Comparison of ENCODE assay signal across 33 cellular contexts in genomic region chr20:32929162-32929561, GRCh38.
DNase-seq lines count a peak whose midpoint lies in the region; ATAC-seq, FAIRE-seq and TF ChIP-seq lines count a peak whose summit lies in the region.
"Had no signal": no experiment of that assay in that cellular context is flagged by ENCODE, and none has a peak within 500 bp of the region (broad histone marks: within the 10 kb centered on the region; RNA-seq: fewer than 3 reads in every experiment).

No MANE protein-coding gene starts in this region.

- POLR2A ChIA-PET in HepG2 (lab: Yijun Ruan, JAX) (no interaction called here), K562 (lab: Yijun Ruan, JAX) (no interaction called here), H1 (lab: Charles Lee; ENCODE audit: partially characterized antibody) (no interaction called here)

- H3K27ac ChIP-seq in HepG2 (ENCODE audit: extremely low read length, insufficient read depth, low read length) (no peak overlapping the region), right lobe of liver (no peak overlapping the region), K562 (ENCODE audit: extremely low read depth, low read depth, low read length) (no peak overlapping the region), H1 (ENCODE audit: low read depth, low read length) (no peak overlapping the region)
- H3K27ac ChIP-seq: 22Rv1; A549; BLaER1; BLaER1 treated with 17β-estradiol and CSF1 and Interleukin-3, amounts not matched to agents 10 nM and 100 nM; C4-2B had no signal

- H2AFZ ChIP-seq in HepG2 (ENCODE audit: low read length) (no peak overlapping the region), K562 (ENCODE audit: low read depth, low read length) (no peak overlapping the region), H1 (ENCODE audit: low read length) (no peak overlapping the region)

- H3K14ac ChIP-seq in H1 (ENCODE audit: insufficient read length), result no peak overlapping the region

- no peak overlapping the region for H3K4ac ChIP-seq in H1 (replicated peaks; ENCODE audit: insufficient read length, low read depth, low read length)

- ATAC-seq in HepG2 (no peak), right lobe of liver (no peak), K562 (no peak)
- ATAC-seq: A549; CD8-positive, alpha-beta T cell had no signal

- intact Hi-C loops in HepG2 (cut with micrococcal nuclease; ENCODE audit: unreplicated experiment) (no loop called here), right lobe of liver (cut with DNase I) (no loop called here), K562 (cut with micrococcal nuclease) (no loop called here)

- TF ChIP-seq EP300 in HepG2 (IDR thresholded peaks at IDR 0.05; ENCODE audit: low read depth in 2 of 2, low read length in 2 of 2) (no peak), HepG2 (CRISPR knock-in tag; IDR thresholded peaks at IDR 0.05; ENCODE audit: borderline replicate concordance) (no peak), K562 (IDR thresholded peaks at IDR 0.05; ENCODE audit: low read length) (no peak), H1 (IDR thresholded peaks at IDR 0.05; ENCODE audit: borderline replicate concordance in 1 of 2, low read depth in 2 of 2, low read length in 2 of 2) (no peak)

- H4K5ac ChIP-seq in H1 (ENCODE audit: insufficient read length, low read depth, low read length), result no peak overlapping the region

- BruUV-seq in HepG2 (replicated peaks; lab: Mats Ljungman, UMichigan) (no TSS peak), K562 (replicated peaks; lab: Mats Ljungman, UMichigan) (no TSS peak)

- H3K27me3 ChIP-seq in HepG2 (ENCODE audit: control insufficient read depth in 1 of 2, insufficient read depth in 2 of 2, low read length in 2 of 2) (peaks cover 0 to 22% of the 10 kb centered on the region in 2 experiments; a peak in 3 of 5 replicates), right lobe of liver (no peaks in the 10 kb centered on the region), K562 (ENCODE audit: control insufficient read depth in 2 of 2, insufficient read depth in 2 of 2, low read length in 2 of 2) (peaks cover 15 to 33% of the 10 kb centered on the region in 2 experiments; a peak in 3 of 5 replicates), H1 (replicated peaks in 1 of 4; ENCODE audit: control insufficient read depth in 3 of 4, extremely low read depth in 1 of 4, insufficient read depth in 3 of 4, low read length in 3 of 4) (no peaks in the 10 kb centered on the region; a peak in 1 of 7 replicates)
- H3K27me3 ChIP-seq: BLaER1; BLaER1 treated with 17β-estradiol and CSF1 and Interleukin-3, amounts not matched to agents 10 nM and 100 nM had no signal

- in situ Hi-C loops in HepG2 (cut with HindIII; ENCODE audit: extremely low pct_ligation_motif_present, low pct_unique_long_range_greater_than_20kb) (no loop called here), K562 (cut with MboI) (no loop called here)

- no peak overlapping the region for H3K4me2 ChIP-seq in HepG2 (ENCODE audit: low read depth, low read length)
- H3K4me2 ChIP-seq in K562 (ENCODE audit: insufficient read depth, low read length), result no peak overlapping the region
- H3K4me2 ChIP-seq in H1 (ENCODE audit: insufficient read depth in 1 of 2, low read depth in 2 of 2, low read length in 2 of 2), result no peak overlapping the region
- H3K4me2 ChIP-seq: A549; BLaER1; BLaER1 treated with 17β-estradiol and CSF1 and Interleukin-3, amounts not matched to agents 10 nM and 100 nM had no signal

- no peaks in the 10 kb centered on the region for H3K9me1 ChIP-seq in K562 (ENCODE audit: control insufficient read depth, insufficient read depth, low read length)

- no peak overlapping the region for H2BK20ac ChIP-seq in H1 (ENCODE audit: low read length)

- no peaks in the 10 kb centered on the region for H3K4me1 ChIP-seq in HepG2 (ENCODE audit: insufficient read depth, low read length)
- no peaks in the 10 kb centered on the region for H3K4me1 ChIP-seq in right lobe of liver
- no peaks in the 10 kb centered on the region for H3K4me1 ChIP-seq in K562 (replicated peaks in 1 of 2; ENCODE audit: control insufficient read depth in 2 of 2, insufficient read depth in 2 of 2, low read length in 2 of 2)
- H3K4me1 ChIP-seq in H1 (replicated peaks in 1 of 4; ENCODE audit: control insufficient read depth in 3 of 4, insufficient read depth in 4 of 4, low read length in 3 of 4), result no peaks in the 10 kb centered on the region
- H3K4me1 ChIP-seq: A549; BE2C; BLaER1; BLaER1 treated with 17β-estradiol and CSF1 and Interleukin-3, amounts not matched to agents 10 nM and 100 nM; Caco-2 had no signal

- no peaks in the 10 kb centered on the region for H3K23me2 ChIP-seq in H1 (ENCODE audit: low read depth, low read length)

- no peak overlapping the region for H3K56ac ChIP-seq in H1 (replicated peaks; ENCODE audit: insufficient read length, low read depth, low read length)

- TF ChIP-seq RAD21 in HepG2 (CRISPR knock-in tag; IDR thresholded peaks at IDR 0.05) (no peak), K562 (CRISPR knock-in tag; conservative IDR thresholded peaks at IDR 0.05 in 1 of 2, IDR thresholded peaks at IDR 0.05 in 1 of 2) (no peak), H1 (IDR thresholded peaks at IDR 0.05 in 1 of 2, conservative IDR thresholded peaks at IDR 0.05 in 1 of 2; ENCODE audit: low read depth in 2 of 2, low read length in 2 of 2) (no peak)

- no peak overlapping the region for H2AK5ac ChIP-seq in H1 (ENCODE audit: low read depth, low read length)

- no peak overlapping the region for H4K8ac ChIP-seq in H1 (ENCODE audit: extremely low read depth, insufficient read depth, low read length)

- H3K36me3 ChIP-seq in HepG2 (replicated peaks in 1 of 2; ENCODE audit: control insufficient read depth in 1 of 2, insufficient read depth in 2 of 2, low read length in 2 of 2) (no peaks in the 10 kb centered on the region), right lobe of liver (no peaks in the 10 kb centered on the region), K562 (ENCODE audit: control insufficient read depth, insufficient read depth, low read length) (no peaks in the 10 kb centered on the region), H1 (ENCODE audit: control insufficient read depth in 2 of 4, insufficient read depth in 4 of 4, low read length in 3 of 4) (no peaks in the 10 kb centered on the region)
- H3K36me3 ChIP-seq: BE2C; BLaER1; BLaER1 treated with 17β-estradiol and CSF1 and Interleukin-3, amounts not matched to agents 10 nM and 100 nM had no signal

- no peaks in the 10 kb centered on the region for H3K9me3 ChIP-seq in HepG2 (ENCODE audit: low read length)
- no peaks in the 10 kb centered on the region for H3K9me3 ChIP-seq in right lobe of liver
- H3K9me3 ChIP-seq in K562 (replicated peaks; ENCODE audit: control insufficient read depth, insufficient read depth, low read depth, low read length), result no peaks in the 10 kb centered on the region
- no peaks in the 10 kb centered on the region for H3K9me3 ChIP-seq in H1 (ENCODE audit: insufficient read depth in 2 of 2, low read depth in 1 of 2, low read length in 1 of 2)
- H3K9me3 ChIP-seq: A549, BE2C, BLaER1, Caco-2 had no signal

- H4K91ac ChIP-seq in H1 (replicated peaks; ENCODE audit: insufficient read length, low read length), result no peak overlapping the region

- H3K79me2 ChIP-seq in HepG2 (ENCODE audit: insufficient read depth, low read length) (no peaks in the 10 kb centered on the region), K562 (ENCODE audit: control insufficient read depth, insufficient read depth, low read length) (no peaks in the 10 kb centered on the region), H1 (ENCODE audit: control insufficient read depth in 1 of 2, insufficient read depth in 2 of 2, low read length in 2 of 2) (no peaks in the 10 kb centered on the region)

- no peak overlapping the region for H3K18ac ChIP-seq in H1 (ENCODE audit: extremely low read depth, low read length)

- CTCF ChIA-PET in HepG2 (lab: Yijun Ruan, JAX; ENCODE audit: low intra/inter-chr PET ratio, low total read pairs), result no interaction called here
- CTCF ChIA-PET in K562 (lab: Yijun Ruan, JAX; ENCODE audit: low intra/inter-chr PET ratio), result no interaction called here
- CTCF ChIA-PET in H1 (lab: Charles Lee; ENCODE audit: partially characterized antibody), result no interaction called here

- H2BK5ac ChIP-seq in H1 (ENCODE audit: low read depth, low read length), result no peak overlapping the region

- H3K79me1 ChIP-seq in H1 (ENCODE audit: low read depth, low read length), result no peaks in the 10 kb centered on the region

- no peak overlapping the region for H3K23ac ChIP-seq in H1 (ENCODE audit: insufficient read length)

- H3K4me3 ChIP-seq in HepG2 (replicated peaks in 1 of 3; ENCODE audit: insufficient read depth in 1 of 3, low read depth in 2 of 3, low read length in 3 of 3) (no peak overlapping the region), right lobe of liver (no peak overlapping the region), K562 (no peak overlapping the region), H1 (ENCODE audit: extremely low read depth in 1 of 4, insufficient read depth in 2 of 4, low read depth in 3 of 4, low read length in 4 of 4) (no peak overlapping the region)
- H3K4me3 ChIP-seq: A549; BLaER1; BLaER1 treated with 17β-estradiol and CSF1 and Interleukin-3, amounts not matched to agents 10 nM and 100 nM had no signal

- 9% methylated on average over 3 of the region's 3 CpGs for WGBS in HepG2 (ENCODE audit: low lambda C conversion rate)
- 79% methylated on average over 3 of the region's 3 CpGs for WGBS in right lobe of liver (ENCODE audit: insufficient coverage, low coverage, low lambda C conversion rate, missing lambda C conversion rate)
- 0% methylated on average over 2 of the region's 3 CpGs for WGBS in K562 (ENCODE audit: insufficient coverage, low coverage, missing lambda C conversion rate)
- WGBS in H1 (ENCODE audit: extremely low coverage in 1 of 2, insufficient coverage in 1 of 2, insufficient read length in 1 of 2, insufficient replicate concordance in 2 of 2, low coverage in 1 of 2, low lambda C conversion rate in 2 of 2, missing lambda C conversion rate in 1 of 2), 2 experiments, result 82% methylated on average over 2 of the region's 3 CpGs; no CpG with 5 or more reads in 1 of the 2 experiments

- H2BK120ac ChIP-seq in H1 (replicated peaks; ENCODE audit: low read depth, low read length), result no peak overlapping the region

- no peak for FAIRE-seq in HepG2 (lab: Jason Lieb, UNC)
- no peak for FAIRE-seq in K562 (lab: Jason Lieb, UNC)
- peak; percentile 36 for FAIRE-seq in H1 (lab: Jason Lieb, UNC)
- no peak for FAIRE-seq in urothelium cell line (lab: Jason Lieb, UNC)
- FAIRE-seq: A204.1, A549, D721Med had no signal

- H4K20me1 ChIP-seq in HepG2 (ENCODE audit: insufficient read depth, low read length), result no peaks in the 10 kb centered on the region
- no peaks in the 10 kb centered on the region for H4K20me1 ChIP-seq in K562 (replicated peaks; ENCODE audit: control insufficient read depth, insufficient read depth, low read length)
- H4K20me1 ChIP-seq in H1 (replicated peaks in 1 of 2; ENCODE audit: control insufficient read depth in 1 of 2, insufficient read depth in 2 of 2, low read length in 2 of 2), result no peaks in the 10 kb centered on the region
- H4K20me1 ChIP-seq: BLaER1; BLaER1 treated with 17β-estradiol and CSF1 and Interleukin-3, amounts not matched to agents 10 nM and 100 nM had no signal

- no peak overlapping the region for H2BK12ac ChIP-seq in H1 (ENCODE audit: low read depth, low read length)

- no peak overlapping the region for H3K9ac ChIP-seq in HepG2 (ENCODE audit: insufficient read depth, low read depth, low read length)
- H3K9ac ChIP-seq in K562 (ENCODE audit: insufficient read depth in 1 of 2, low read depth in 2 of 2, low read length in 2 of 2), result no peak overlapping the region
- no peak overlapping the region for H3K9ac ChIP-seq in H1 (replicated peaks in 1 of 4; ENCODE audit: extremely low read depth in 1 of 4, low read depth in 3 of 4, low read length in 3 of 4)
- H3K9ac ChIP-seq: BLaER1; BLaER1 treated with 17β-estradiol and CSF1 and Interleukin-3, amounts not matched to agents 10 nM and 100 nM had no signal

- no peak for TF ChIP-seq CTCF in HepG2 (CRISPR knock-in tag; IDR thresholded peaks at IDR 0.05)
- TF ChIP-seq CTCF in right lobe of liver (IDR thresholded peaks at IDR 0.05), result no peak
- no peak for TF ChIP-seq CTCF in K562 (IDR thresholded peaks at IDR 0.05 in 2 of 3, conservative IDR thresholded peaks at IDR 0.05 in 1 of 3; ENCODE audit: insufficient read depth in 2 of 3, low read depth in 1 of 3, low read length in 3 of 3)
- TF ChIP-seq CTCF in H1 (IDR thresholded peaks at IDR 0.05; ENCODE audit: control extremely low read depth in 1 of 3, insufficient read depth in 1 of 3, low read depth in 1 of 3, low read length in 3 of 3), result no peak

- H2BK15ac ChIP-seq in H1 (ENCODE audit: low read length), result no peak overlapping the region

- DNase-seq in HepG2 (ENCODE audit: low spot score) (no peak), right lobe of liver (no peak), K562 (ENCODE audit: extremely low read depth in 1 of 4, low spot score in 3 of 4) (no peak), H1 (ENCODE audit: low read depth in 1 of 2, low spot score in 2 of 2) (no peak), urothelium cell line (ENCODE audit: low spot score) (no peak), NCI-H345 treated with DMSO at 0.1 percent for 48 hours (lab: John Stamatoyannopoulos, UW; ENCODE audit: unreplicated experiment) (no peak)
- DNase-seq: 8988T; ACHN; AML-193; BE2C; C1 segment of cervical spinal cord; Caco-2; Calu3; CD4-positive, alpha-beta memory T cell; CD4-positive, alpha-beta T cell; CD4-positive, CD25-positive, alpha-beta regulatory T cell; CD8-positive, alpha-beta memory T cell; CD8-positive, alpha-beta T cell; COR-L47; DMS 273 treated with DMSO at 0.1 percent for 48 hours; DMS153; DMS53; DMS79; DMS79 treated with DMSO at 0.1 percent for 48 hours; DND-41; EL had no signal

- TF ChIP-seq POLR2A in HepG2 (IDR thresholded peaks at IDR 0.05; ENCODE audit: insufficient read depth in 1 of 2, low read depth in 2 of 2, low read length in 2 of 2) (no peak), right lobe of liver (IDR thresholded peaks at IDR 0.05) (no peak), K562 (conservative IDR thresholded peaks at IDR 0.05) (no peak), H1 (IDR thresholded peaks at IDR 0.05; ENCODE audit: control extremely low read depth in 1 of 2, low read depth in 2 of 2, low read length in 2 of 2) (no peak)

Comparison
In these comparisons a context has a peak if more than half of its experiments do, and no peak if none do; other contexts are left out.
1. Of the 241 proteins assayed by ChIP-seq in both HepG2 and K562: peak only in HepG2: PCBP2; only in K562: none; in both: HNRNPK; in neither: 239.